Comparison of ENCODE assay signal across 13 cellular contexts in genomic region chrX:105975382-105975781, GRCh38.
DNase-seq lines count a peak whose midpoint lies in the region; ATAC-seq, FAIRE-seq and TF ChIP-seq lines count a peak whose summit lies in the region.
"Had no signal": no experiment of that assay in that cellular context is flagged by ENCODE, and none has a peak within 500 bp of the region (broad histone marks: within the 10 kb centered on the region; RNA-seq: fewer than 3 reads in every experiment).

No MANE protein-coding gene starts in this region.

- intact Hi-C loops in body of pancreas (cut with DNase I): no loop called here

- no peak overlapping the region for H3K27ac Mint-ChIP-seq in activated CD8-positive, alpha-beta memory T cell treated with anti-CD3 and anti-CD28 coated beads, Interleukin-2, amount 10 ng/mL, durations not matched to agents 7 days and 5 days
- H3K27ac Mint-ChIP-seq: activated CD4-positive, alpha-beta memory T cell treated with anti-CD3 and anti-CD28 coated beads for 36 hours; activated naive CD8-positive, alpha-beta T cell; memory B cell had no signal

- no peaks in the 10 kb centered on the region for H3K36me3 Mint-ChIP-seq in activated CD8-positive, alpha-beta memory T cell treated with anti-CD3 and anti-CD28 coated beads, Interleukin-2, amount 10 ng/mL, durations not matched to agents 7 days and 5 days
- H3K36me3 Mint-ChIP-seq: activated CD4-positive, alpha-beta memory T cell treated with anti-CD3 and anti-CD28 coated beads for 36 hours; activated naive CD8-positive, alpha-beta T cell; memory B cell had no signal

- no peak overlapping the region for H3K9ac ChIP-seq in Karpas-422 (ENCODE audit: low read length)

- no peak for TF ChIP-seq POLR2A in body of pancreas (IDR thresholded peaks at IDR 0.05)

- H3K4me3 ChIP-seq in Karpas-422 (ENCODE audit: low read length) (no peak overlapping the region), body of pancreas (no peak overlapping the region), WERI-Rb-1 (ENCODE audit: low read depth, low read length) (no peak overlapping the region)

- H3K4me1 Mint-ChIP-seq in activated CD8-positive, alpha-beta memory T cell treated with anti-CD3 and anti-CD28 coated beads, Interleukin-2, amount 10 ng/mL, durations not matched to agents 7 days and 5 days: no peaks in the 10 kb centered on the region
- H3K4me1 Mint-ChIP-seq: memory B cell had no signal

- TF ChIP-seq CTCF in body of pancreas (IDR thresholded peaks at IDR 0.05): peak in 5 of 7 experiments; percentile 23 to 58 (median 50)
- TF ChIP-seq CTCF in WERI-Rb-1 (IDR thresholded peaks at IDR 0.05; ENCODE audit: low read depth, low read length): no peak

- ATAC-seq in body of pancreas (no peak), left lobe of liver (peak; percentile 76), HG02759 (IDR thresholded peaks at IDR 0.05; ENCODE audit: unreplicated experiment) (no peak), HG03457 (IDR thresholded peaks at IDR 0.05; ENCODE audit: unreplicated experiment) (no peak)
- no peak for ATAC-seq in activated CD8-positive, alpha-beta memory T cell treated with anti-CD3 and anti-CD28 coated beads, Interleukin-2, amount 10 ng/mL, durations not matched to agents 7 days and 5 days

- H3K36me3 ChIP-seq in Karpas-422 (ENCODE audit: insufficient read depth, low read length) (no peaks in the 10 kb centered on the region), body of pancreas (replicated peaks in 1 of 2; ENCODE audit: insufficient read depth in 1 of 2, low read depth in 2 of 2) (no peaks in the 10 kb centered on the region), WERI-Rb-1 (no peaks in the 10 kb centered on the region)
- H3K36me3 ChIP-seq: BE2C had no signal

- peak; percentile 92 for FAIRE-seq in A204.1 (lab: Jason Lieb, UNC)

- no peaks in the 10 kb centered on the region for H3K27me3 Mint-ChIP-seq in activated CD8-positive, alpha-beta memory T cell treated with anti-CD3 and anti-CD28 coated beads, Interleukin-2, amount 10 ng/mL, durations not matched to agents 7 days and 5 days
- H3K27me3 Mint-ChIP-seq: activated CD4-positive, alpha-beta memory T cell treated with anti-CD3 and anti-CD28 coated beads for 36 hours; activated naive CD8-positive, alpha-beta T cell; memory B cell had no signal

- peak; percentile 58 for DNase-seq in Karpas-422
- no peak for DNase-seq in body of pancreas
- no peak for DNase-seq in left lobe of liver (ENCODE audit: low spot score)
- DNase-seq in WERI-Rb-1: no peak
- no peak for DNase-seq in activated CD8-positive, alpha-beta memory T cell treated with anti-CD3 and anti-CD28 coated beads, Interleukin-2, amount 10 ng/mL, durations not matched to agents 7 days and 5 days
- DNase-seq: activated CD4-positive, alpha-beta memory T cell treated with anti-CD3 and anti-CD28 coated beads for 36 hours; BE2C; NCI-H345 had no signal

- H3K4me3 Mint-ChIP-seq in activated CD8-positive, alpha-beta memory T cell treated with anti-CD3 and anti-CD28 coated beads, Interleukin-2, amount 10 ng/mL, durations not matched to agents 7 days and 5 days: no peak overlapping the region
- H3K4me3 Mint-ChIP-seq: activated CD4-positive, alpha-beta memory T cell treated with anti-CD3 and anti-CD28 coated beads for 36 hours; activated naive CD8-positive, alpha-beta T cell; memory B cell had no signal

- H3K9me3 ChIP-seq in Karpas-422 (ENCODE audit: low read length) (no peaks in the 10 kb centered on the region), body of pancreas (no peaks in the 10 kb centered on the region), WERI-Rb-1 (ENCODE audit: severe bottlenecking) (no peaks in the 10 kb centered on the region)
- H3K9me3 ChIP-seq: BE2C had no signal

- H3K9me3 Mint-ChIP-seq in activated CD8-positive, alpha-beta memory T cell treated with anti-CD3 and anti-CD28 coated beads, Interleukin-2, amount 10 ng/mL, durations not matched to agents 7 days and 5 days (ENCODE audit: low read depth): no peaks in the 10 kb centered on the region
- H3K9me3 Mint-ChIP-seq: activated CD4-positive, alpha-beta memory T cell treated with anti-CD3 and anti-CD28 coated beads for 36 hours had no signal

- no peak overlapping the region for H3K4me2 ChIP-seq in Karpas-422 (ENCODE audit: low read depth, low read length, poor library complexity, severe bottlenecking)

- no peak overlapping the region for H3K27ac ChIP-seq in Karpas-422 (ENCODE audit: low read length)
- no peak overlapping the region for H3K27ac ChIP-seq in body of pancreas
- H3K27ac ChIP-seq in WERI-Rb-1: no peak overlapping the region

- no peak overlapping the region for H2AFZ ChIP-seq in Karpas-422 (ENCODE audit: low read length)

- H3K4me1 ChIP-seq in Karpas-422 (ENCODE audit: low read length): no peaks in the 10 kb centered on the region
- no peaks in the 10 kb centered on the region for H3K4me1 ChIP-seq in body of pancreas
- H3K4me1 ChIP-seq: BE2C had no signal

- H3K79me2 ChIP-seq in Karpas-422 (ENCODE audit: low read length): no peaks in the 10 kb centered on the region

- no peaks in the 10 kb centered on the region for H4K20me1 ChIP-seq in Karpas-422 (ENCODE audit: insufficient read depth, low read depth, low read length)

- H3K9me2 ChIP-seq in Karpas-422 (replicated peaks; ENCODE audit: insufficient read depth, low read length): no peaks in the 10 kb centered on the region

- CTCF ChIA-PET in activated CD8-positive, alpha-beta memory T cell treated with anti-CD3 and anti-CD28 coated beads, Interleukin-2, amount 10 ng/mL, durations not matched to agents 7 days and 5 days (lab: Charles Lee): no interaction called here

- H3K27me3 ChIP-seq in Karpas-422 (ENCODE audit: low read length) (no peaks in the 10 kb centered on the region), body of pancreas (no peaks in the 10 kb centered on the region), WERI-Rb-1 (ENCODE audit: insufficient read depth, low read depth, severe bottlenecking) (peaks cover 18% of the 10 kb centered on the region)
- H3K27me3 ChIP-seq: BE2C had no signal
